18 cellular contexts compared by ENCODE assay signal in the genomic region with DNA sequence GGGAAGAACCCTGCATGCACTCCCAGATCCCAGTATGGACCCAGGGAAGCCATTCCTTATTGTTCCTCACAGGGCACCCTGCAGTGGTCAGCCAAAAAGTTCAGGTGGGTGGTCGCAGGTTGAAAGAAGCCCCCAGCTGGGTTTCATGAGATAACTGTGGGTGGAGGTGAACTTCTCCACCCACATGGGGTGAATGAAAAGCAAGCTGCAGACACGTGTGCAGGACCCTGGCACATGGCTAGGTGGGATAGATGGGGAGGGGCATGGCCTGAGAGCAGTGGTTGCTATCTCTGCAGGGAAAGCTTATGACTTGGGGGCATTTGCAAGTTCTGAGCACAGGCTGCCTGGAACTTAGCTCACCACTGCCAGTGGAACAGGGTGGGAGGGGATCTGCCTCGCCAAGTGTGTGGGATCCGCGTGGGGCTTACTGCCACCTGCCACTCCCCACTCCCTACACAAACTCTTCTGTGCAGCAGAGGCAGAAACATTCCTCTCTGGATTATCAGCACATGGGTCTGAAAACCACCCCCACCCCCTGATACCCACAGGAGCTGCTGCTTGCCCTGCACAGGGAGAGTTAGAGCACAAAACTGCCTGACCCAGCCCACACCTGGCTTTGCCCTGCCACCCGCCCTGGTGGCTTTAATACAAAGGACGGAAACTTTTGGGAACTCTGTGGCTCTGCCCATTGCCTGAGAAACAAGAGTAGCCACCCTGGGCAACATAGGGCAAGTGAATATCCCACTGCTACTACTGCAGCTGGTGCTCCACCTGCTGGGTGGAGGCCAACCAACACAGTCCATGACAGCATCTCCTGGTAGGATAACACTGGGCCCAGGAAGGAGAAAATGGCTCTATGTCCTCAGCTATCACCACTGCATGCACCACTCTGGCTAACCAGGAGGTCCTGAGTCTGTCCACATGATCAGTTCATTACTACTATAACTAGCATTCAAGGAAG. TPM values are rescaled to one million over a fixed set of nuclear protein-coding genes. Genes with fewer than 3 reads are reported as not detected.
DNase-seq lines count a peak whose midpoint lies in the region; ATAC-seq and TF ChIP-seq lines count a peak whose summit lies in the region.
"Had no signal": no experiment of that assay in that cellular context is flagged by ENCODE, and none has a peak within 500 bp of the region (broad histone marks: within the 10 kb centered on the region; RNA-seq: fewer than 3 reads in every experiment).

No MANE protein-coding gene starts in this region.

- H3K36me3 ChIP-seq in A673 (ENCODE audit: insufficient read depth, low read length, poor library complexity, severe bottlenecking) (no peaks in the 10 kb centered on the region), GM23338 (ENCODE audit: insufficient read depth) (no peaks in the 10 kb centered on the region), SK-N-MC (ENCODE audit: insufficient read depth, low read length) (no peaks in the 10 kb centered on the region)
- H3K36me3 ChIP-seq: BLaER1 had no signal

- TF ChIP-seq CTCF in A673 (conservative IDR thresholded peaks at IDR 0.05; ENCODE audit: low read depth, low read length) (peak; percentile 45), GM23338 (conservative IDR thresholded peaks at IDR 0.05; ENCODE audit: low read depth in 2 of 2) (peak; percentile 54 to 75)

- no TSS peak for BruUV-seq in A673 (replicated peaks; lab: Mats Ljungman, UMichigan)

- no peak overlapping the region for H3K4me3 ChIP-seq in A673 (ENCODE audit: low read depth, low read length, poor library complexity, severe bottlenecking)
- H3K4me3 ChIP-seq in GM23338: no peak overlapping the region
- peak overlapping the region; percentile 40; the same call in 1 of the 2 replicates for H3K4me3 ChIP-seq in SK-N-MC
- H3K4me3 ChIP-seq: BLaER1, gastroesophageal sphincter had no signal

- H3F3A ChIP-seq in GM23338 (replicated peaks; ENCODE audit: low read depth): no peaks in the 10 kb centered on the region

- H3K27me3 ChIP-seq in A673 (replicated peaks; ENCODE audit: insufficient read depth, low read depth, low read length, poor library complexity) (no peaks in the 10 kb centered on the region), GM23338 (ENCODE audit: insufficient read depth) (no peaks in the 10 kb centered on the region)
- H3K27me3 ChIP-seq: BLaER1, gastroesophageal sphincter had no signal

- H3K79me2 ChIP-seq in GM23338 (replicated peaks; ENCODE audit: insufficient read depth): no peaks in the 10 kb centered on the region

- H4K20me1 ChIP-seq in GM23338 (replicated peaks; ENCODE audit: insufficient read depth): no peaks in the 10 kb centered on the region
- H4K20me1 ChIP-seq: BLaER1 had no signal

- CTCF ChIA-PET in A673 (lab: Charles Lee): interaction anchor here (1.4 kb wide), 1 partner anchor 123 kb away, joined by 3 read pairs; no protein-coding TSS in a partner anchor

- H3K9me2 ChIP-seq in GM23338 (ENCODE audit: insufficient read depth): no peaks in the 10 kb centered on the region

- peak overlapping the region; percentile 33 for H3K9ac ChIP-seq in SK-N-MC (ENCODE audit: insufficient read length)
- H3K9ac ChIP-seq: BLaER1 had no signal

- POLR2A ChIA-PET in A673 (lab: Charles Lee; ENCODE audit: low non-redundant PET): no interaction called here

- H3K36me3 Mint-ChIP-seq in GM23338 (ENCODE audit: low read depth): no peaks in the 10 kb centered on the region

- peaks cover 8% of the 10 kb centered on the region for H3K27me3 Mint-ChIP-seq in GM23338 (ENCODE audit: insufficient read depth, low read depth, poor library complexity)
- H3K27me3 Mint-ChIP-seq: stimulated activated memory B cell treated with anti-CD40 and anti-IgM and Interleukin-4, amounts not matched to agents 10 μg/mL and 1 μg/mL and 100 μg/mL, for 72 hours had no signal

- peak overlapping the region; percentile 72; the same call in 1 of the 2 replicates for H2AFZ ChIP-seq in GM23338

- no peak overlapping the region for H3K4me2 ChIP-seq in GM23338
- H3K4me2 ChIP-seq: BLaER1 had no signal

- H3K9me3 Mint-ChIP-seq in GM23338: no peaks in the 10 kb centered on the region
- H3K9me3 Mint-ChIP-seq: stimulated activated memory B cell treated with anti-CD40 and anti-IgM and Interleukin-4, amounts not matched to agents 10 μg/mL and 1 μg/mL and 100 μg/mL, for 72 hours had no signal

- DNase-seq in A673 (ENCODE audit: low spot score): no peak
- peak; percentile 61 for DNase-seq in GM23338 (ENCODE audit: low spot score)
- no peak for DNase-seq in SK-N-MC (ENCODE audit: low read depth, low spot score)
- peak in 31 of 42 donors; percentile 24 to 81 (median 47) for DNase-seq in head of caudate nucleus
- no peak for DNase-seq in effector CD4-positive, alpha-beta T cell
- DNase-seq in NCI-H2029 (lab: John Stamatoyannopoulos, UW): no peak
- DNase-seq: effector memory CD4-positive, alpha-beta T cell; islet precursor cell; NCI-H146; NCI-H774; stimulated activated CD4-positive, alpha-beta T cell treated with anti-CD3 and anti-CD28 coated beads, Interleukin-2, amount 100 ng/mL, for 48 hours had no signal

- no peak overlapping the region for H3K27ac Mint-ChIP-seq in GM23338
- H3K27ac Mint-ChIP-seq: stimulated activated memory B cell treated with anti-CD40 and anti-IgM and Interleukin-4, amounts not matched to agents 10 μg/mL and 1 μg/mL and 100 μg/mL, for 72 hours had no signal

- intact Hi-C loops in A673 (cut with micrococcal nuclease; ENCODE audit: unreplicated experiment): no loop called here
- intact Hi-C loops in head of caudate nucleus (cut with DNase I): no loop called here

- ATAC-seq in GM23338: peak; percentile 95
- no peak for ATAC-seq in GM19397 (IDR thresholded peaks at IDR 0.05; ENCODE audit: unreplicated experiment)
- no peak for ATAC-seq in HG03175 (IDR thresholded peaks at IDR 0.05; ENCODE audit: unreplicated experiment)
- ATAC-seq: activated CD4-positive, CD25-positive, alpha-beta regulatory T cell treated with anti-CD3 and anti-CD28 coated beads, Interleukin-2, amount 50 U/mL, for 24 hours; gastroesophageal sphincter; stimulated activated memory B cell treated with anti-CD40 and anti-IgM and Interleukin-4, amounts not matched to agents 10 μg/mL and 1 μg/mL and 100 μg/mL, for 72 hours had no signal

- H3K27ac ChIP-seq in A673 (ENCODE audit: low read depth, low read length, poor library complexity, severe bottlenecking): peak overlapping the region; percentile 73
- no peak overlapping the region for H3K27ac ChIP-seq in GM23338 (ENCODE audit: low read depth)
- peak overlapping the region; percentile 96 for H3K27ac ChIP-seq in SK-N-MC
- H3K27ac ChIP-seq: BLaER1, gastroesophageal sphincter had no signal

- peaks cover 5% of the 10 kb centered on the region for H3K9me3 ChIP-seq in A673 (ENCODE audit: low read depth, low read length, poor library complexity, severe bottlenecking)
- H3K9me3 ChIP-seq in SK-N-MC (ENCODE audit: low read depth, low read length): no peaks in the 10 kb centered on the region

- H3K4me3 Mint-ChIP-seq in GM23338: no peak overlapping the region
- H3K4me3 Mint-ChIP-seq: stimulated activated memory B cell treated with anti-CD40 and anti-IgM and Interleukin-4, amounts not matched to agents 10 μg/mL and 1 μg/mL and 100 μg/mL, for 72 hours had no signal

- H3K4me1 ChIP-seq in A673 (ENCODE audit: insufficient read depth, low read length, poor library complexity, severe bottlenecking): peaks cover 37% of the 10 kb centered on the region
- no peaks in the 10 kb centered on the region for H3K4me1 ChIP-seq in GM23338 (ENCODE audit: insufficient read depth)
- H3K4me1 ChIP-seq: BLaER1 had no signal

- no peaks in the 10 kb centered on the region for H3K4me1 Mint-ChIP-seq in GM23338

TF ChIP-seq in GM23338, 12 proteins besides CTCF, POLR2A, EP300 and RAD21 (continues in another document):
- no peak for TF ChIP-seq POLR2AphosphoS5 (IDR thresholded peaks at IDR 0.05; ENCODE audit: low read depth)

RNA-seq across cellular contexts. Expression of gene PLA2G4C, which starts 24.4 kb away (rescaled TPM):
- 4.8 and 8.2 TPM in 2 replicates for total RNA-seq in A673 (2021)
- 2.0 and 3.4 TPM in 2 replicates for total RNA-seq in GM23338 (2014; rRNA removed; shearing (Covaris generic))
- polyA plus RNA-seq in GM23338 (2016; fragmentation: Nextera tagmentation; extraction: Ambion mirVana): 2.9 and 4.1 TPM in 2 replicates

RNA-seq across cellular contexts. Expression of gene CABP5, which starts 42.3 kb away (rescaled TPM):
- not detected in 2 replicates for total RNA-seq in A673 (2021)
- not detected in 2 replicates for total RNA-seq in GM23338 (2014; rRNA removed; shearing (Covaris generic))
- not detected in 2 replicates for polyA plus RNA-seq in GM23338 (2016; fragmentation: Nextera tagmentation; extraction: Ambion mirVana)
- total RNA-seq: astrocyte, gastroesophageal sphincter had no signal

Comparison
In these comparisons a context has a peak if more than half of its experiments do, and no peak if none do; other contexts are left out.
1. DNase-seq: peak in GM23338 (single experiment) and head of caudate nucleus (31 of 42); none in A673 (single experiment), SK-N-MC (single experiment), effector CD4-positive, alpha-beta T cell (single experiment) and NCI-H2029 (single experiment).